ENCODE assay signal across 9 cellular contexts in genomic region chr2:208062113-208062512, GRCh38. TPM values are rescaled to one million over a fixed set of nuclear protein-coding genes. Genes with fewer than 3 reads are reported as not detected.
A peak's percentile ranks its signal among the peaks of the same experiment; 100 is the strongest.
DNase-seq lines count a peak whose midpoint lies in the region; ATAC-seq, FAIRE-seq and TF ChIP-seq lines count a peak whose summit lies in the region.
"Had no signal": no experiment of that assay in that cellular context is flagged by ENCODE, and none has a peak within 500 bp of the region (broad histone marks: within the 10 kb centered on the region; RNA-seq: fewer than 3 reads in every experiment).

No MANE protein-coding gene starts in this region.

- WGBS in H1 (ENCODE audit: extremely low coverage in 1 of 2, insufficient coverage in 1 of 2, insufficient read length in 1 of 2, insufficient replicate concordance in 2 of 2, low coverage in 1 of 2, low lambda C conversion rate in 2 of 2, missing lambda C conversion rate in 1 of 2), 2 experiments, result 48% methylated on average over 4 of the region's 4 CpGs; no CpG with 5 or more reads in 1 of the 2 experiments

- TF ChIP-seq EP300 in H1 (IDR thresholded peaks at IDR 0.05; ENCODE audit: borderline replicate concordance in 1 of 2, low read depth in 2 of 2, low read length in 2 of 2), result no peak

- POLR2A ChIA-PET in H1 (lab: Charles Lee; ENCODE audit: partially characterized antibody), result no interaction called here

- no peak overlapping the region for H2BK5ac ChIP-seq in H1 (ENCODE audit: low read depth, low read length)

- TF ChIP-seq RAD21 in H1 (IDR thresholded peaks at IDR 0.05 in 1 of 2, conservative IDR thresholded peaks at IDR 0.05 in 1 of 2; ENCODE audit: low read depth in 2 of 2, low read length in 2 of 2), result peak; percentile 76 to 78

- H3K4me1 ChIP-seq in H1 (replicated peaks in 1 of 4; ENCODE audit: control insufficient read depth in 3 of 4, insufficient read depth in 4 of 4, low read length in 3 of 4), result no peaks in the 10 kb centered on the region

- no peaks in the 10 kb centered on the region for H3K27me3 ChIP-seq in H1 (replicated peaks in 1 of 4; ENCODE audit: control insufficient read depth in 3 of 4, extremely low read depth in 1 of 4, insufficient read depth in 3 of 4, low read length in 3 of 4)

- no peak overlapping the region for H3K4me3 ChIP-seq in H1 (ENCODE audit: extremely low read depth in 1 of 4, insufficient read depth in 2 of 4, low read depth in 3 of 4, low read length in 4 of 4)

- ATAC-seq in Right ventricle myocardium inferior, result no peak
- no peak for ATAC-seq in GM19324 (IDR thresholded peaks at IDR 0.05; ENCODE audit: low FRiP score, unreplicated experiment)

- no peak overlapping the region for H2BK12ac ChIP-seq in H1 (ENCODE audit: low read depth, low read length)

- H2BK15ac ChIP-seq in H1 (ENCODE audit: low read length), result no peak overlapping the region

- no peak overlapping the region for H2AK5ac ChIP-seq in H1 (ENCODE audit: low read depth, low read length)

- intact Hi-C loops in activated CD4-positive, alpha-beta T cell treated with anti-CD3 and anti-CD28 coated beads, Interleukin-2, amount 10 ng/mL, durations not matched to agents 24 days and 14 days (cut with micrococcal nuclease), result no loop called here
- intact Hi-C loops in Right ventricle myocardium inferior (cut with DNase I), result no loop called here

- peak; percentile 64 for DNase-seq in activated CD4-positive, alpha-beta T cell treated with anti-CD3 and anti-CD28 coated beads, Interleukin-2, amount 10 ng/mL, durations not matched to agents 24 days and 14 days
- no peak for DNase-seq in activated CD4-positive, alpha-beta T cell treated with anti-CD3 and anti-CD28 coated beads for 1 hour
- peak; percentile 23 for DNase-seq in NCI-H748 treated with DMSO at 0.1 percent for 48 hours (lab: John Stamatoyannopoulos, UW)
- no peak for DNase-seq in H1 (ENCODE audit: low read depth in 1 of 2, low spot score in 2 of 2)
- peak; percentile 59 for DNase-seq in superior temporal gyrus (ENCODE audit: extremely low spot score)
- no peak for DNase-seq in Right ventricle myocardium inferior (ENCODE audit: missing footprints)
- no peak for DNase-seq in H4 (ENCODE audit: low spot score)

- H3K18ac ChIP-seq in H1 (ENCODE audit: extremely low read depth, low read length), result no peak overlapping the region

- TF ChIP-seq POLR2A in H1 (IDR thresholded peaks at IDR 0.05; ENCODE audit: control extremely low read depth in 1 of 2, low read depth in 2 of 2, low read length in 2 of 2), result no peak

- H3K9me3 Mint-ChIP-seq in activated CD4-positive, alpha-beta T cell treated with anti-CD3 and anti-CD28 coated beads, Interleukin-2, amount 10 ng/mL, durations not matched to agents 24 days and 14 days, result no peaks in the 10 kb centered on the region
- H3K9me3 Mint-ChIP-seq: nephron had no signal

- no peak overlapping the region for H3K27ac Mint-ChIP-seq in activated CD4-positive, alpha-beta T cell treated with anti-CD3 and anti-CD28 coated beads, Interleukin-2, amount 10 ng/mL, durations not matched to agents 24 days and 14 days
- H3K27ac Mint-ChIP-seq: nephron had no signal

- no peak overlapping the region for H2AFZ ChIP-seq in H1 (ENCODE audit: low read length)

- no peak overlapping the region for H3K4ac ChIP-seq in H1 (replicated peaks; ENCODE audit: insufficient read length, low read depth, low read length)

- H3K9ac ChIP-seq in H1 (replicated peaks in 1 of 4; ENCODE audit: extremely low read depth in 1 of 4, low read depth in 3 of 4, low read length in 3 of 4), result no peak overlapping the region

- no peak overlapping the region for H2BK20ac ChIP-seq in H1 (ENCODE audit: low read length)

- H4K91ac ChIP-seq in H1 (replicated peaks; ENCODE audit: insufficient read length, low read length), result no peak overlapping the region

- no peak overlapping the region for H3K27ac ChIP-seq in H1 (ENCODE audit: low read depth, low read length)

- H2BK120ac ChIP-seq in H1 (replicated peaks; ENCODE audit: low read depth, low read length), result no peak overlapping the region

- H3K4me2 ChIP-seq in H1 (ENCODE audit: insufficient read depth in 1 of 2, low read depth in 2 of 2, low read length in 2 of 2), result no peak overlapping the region

- H3K14ac ChIP-seq in H1 (ENCODE audit: insufficient read length), result no peak overlapping the region

- H4K8ac ChIP-seq in H1 (ENCODE audit: extremely low read depth, insufficient read depth, low read length), result no peak overlapping the region

- no peaks in the 10 kb centered on the region for H3K4me1 Mint-ChIP-seq in activated CD4-positive, alpha-beta T cell treated with anti-CD3 and anti-CD28 coated beads, Interleukin-2, amount 10 ng/mL, durations not matched to agents 24 days and 14 days
- H3K4me1 Mint-ChIP-seq: nephron had no signal

- H3K36me3 ChIP-seq in H1 (ENCODE audit: control insufficient read depth in 2 of 4, insufficient read depth in 4 of 4, low read length in 3 of 4), result no peaks in the 10 kb centered on the region

- no peaks in the 10 kb centered on the region for H3K79me2 ChIP-seq in H1 (ENCODE audit: control insufficient read depth in 1 of 2, insufficient read depth in 2 of 2, low read length in 2 of 2)

- H3K36me3 Mint-ChIP-seq in activated CD4-positive, alpha-beta T cell treated with anti-CD3 and anti-CD28 coated beads, Interleukin-2, amount 10 ng/mL, durations not matched to agents 24 days and 14 days (ENCODE audit: low read depth), result no peaks in the 10 kb centered on the region

- TF ChIP-seq CTCF in H1 (IDR thresholded peaks at IDR 0.05; ENCODE audit: control extremely low read depth in 1 of 3, insufficient read depth in 1 of 3, low read depth in 1 of 3, low read length in 3 of 3), result peak in 2 of 3 experiments; percentile 48 to 60; a peak in 2 of 4 replicates

- H3K79me1 ChIP-seq in H1 (ENCODE audit: low read depth, low read length), result no peaks in the 10 kb centered on the region

- no peak overlapping the region for H3K23ac ChIP-seq in H1 (ENCODE audit: insufficient read length)

- no peak overlapping the region for H3K56ac ChIP-seq in H1 (replicated peaks; ENCODE audit: insufficient read length, low read depth, low read length)

- no peak overlapping the region for H4K5ac ChIP-seq in H1 (ENCODE audit: insufficient read length, low read depth, low read length)

- no peak overlapping the region for H3K4me3 Mint-ChIP-seq in activated CD4-positive, alpha-beta T cell treated with anti-CD3 and anti-CD28 coated beads, Interleukin-2, amount 10 ng/mL, durations not matched to agents 24 days and 14 days
- H3K4me3 Mint-ChIP-seq: nephron had no signal

- H4K20me1 ChIP-seq in H1 (replicated peaks in 1 of 2; ENCODE audit: control insufficient read depth in 1 of 2, insufficient read depth in 2 of 2, low read length in 2 of 2), result no peaks in the 10 kb centered on the region

- CTCF ChIA-PET in H1 (lab: Charles Lee; ENCODE audit: partially characterized antibody), result interaction anchor here (3.0 kb wide), 1 partner anchor 315 kb away, joined by 22 read pairs; no protein-coding TSS in a partner anchor

- no peak for FAIRE-seq in H1 (lab: Jason Lieb, UNC)

- peaks cover 4% of the 10 kb centered on the region for H3K27me3 Mint-ChIP-seq in activated CD4-positive, alpha-beta T cell treated with anti-CD3 and anti-CD28 coated beads, Interleukin-2, amount 10 ng/mL, durations not matched to agents 24 days and 14 days

- no peaks in the 10 kb centered on the region for H3K23me2 ChIP-seq in H1 (ENCODE audit: low read depth, low read length)

- H3K9me3 ChIP-seq in H1 (ENCODE audit: insufficient read depth in 2 of 2, low read depth in 1 of 2, low read length in 1 of 2), result no peaks in the 10 kb centered on the region

TF ChIP-seq in H1, 55 proteins besides CTCF, POLR2A, EP300 and RAD21:
- no peak for TF ChIP-seq PHF8 (conservative IDR thresholded peaks at IDR 0.05; ENCODE audit: low read depth, low read length)
- peak; percentile 73; the same call in 1 of the 2 replicates for TF ChIP-seq JUND (IDR thresholded peaks at IDR 0.05; ENCODE audit: low read length)

RNA-seq across cellular contexts. Expression of gene PLEKHM3, which starts 36.8 kb away (rescaled TPM):
- total RNA-seq in activated CD4-positive, alpha-beta T cell treated with anti-CD3 and anti-CD28 coated beads, Interleukin-2, amount 10 ng/mL, durations not matched to agents 24 days and 14 days, result 5.8 and 6.6 TPM in 2 replicates
- total RNA-seq in H1 (2021; fragmentation: NEBNext Ultra II Directional; extraction: Animal tissue kit (Norgen Biotek cat#: 25700)), result 4.6 and 5.8 TPM in 2 replicates
- polyA plus RNA-seq in H1 (2011; rRNA removed), result 2.3 and 2.6 TPM in 2 replicates
- 2.9 TPM for polyA plus RNA-seq in H1 (2011; cell fraction: cytosol; rRNA removed)
- polyA plus RNA-seq in H1 (2011; cell fraction: nucleus; rRNA removed), result 3.2 TPM
- polyA plus RNA-seq in H1 (2012, experiment 1 of 2), result 1.6 to 3.9 TPM (median 2.3 TPM) in 4 replicates
- polyA plus RNA-seq in H1 (2012, experiment 2 of 2), result 0.28 TPM
- 1.6 TPM for polyA plus RNA-seq in H1 (2013, experiment 1 of 2)
- 1.5 TPM for polyA plus RNA-seq in H1 (2013, experiment 2 of 2)
- 14.0 and 15.2 TPM in 2 replicates for polyA minus RNA-seq in H1 (2011; rRNA and poly(A)+ RNA removed)
- polyA minus RNA-seq in H1 (2011; cell fraction: cytosol; rRNA and poly(A)+ RNA removed), result 4.8 TPM
- polyA minus RNA-seq in H1 (2011; cell fraction: nucleus; rRNA and poly(A)+ RNA removed), result 16.6 TPM
- total RNA-seq in Right ventricle myocardium inferior, result 13.6 TPM
- 2.2 and 2.8 TPM in 2 replicates for total RNA-seq in H4 (2014; rRNA removed; shearing (Covaris generic))

Comparison
In these comparisons a context has a peak if more than half of its experiments do, and no peak if none do; other contexts are left out.
1. DNase-seq: peak in activated CD4-positive, alpha-beta T cell treated with anti-CD3 and anti-CD28 coated beads, Interleukin-2, amount 10 ng/mL, durations not matched to agents 24 days and 14 days (single experiment), NCI-H748 treated with DMSO at 0.1 percent for 48 hours (single experiment) and superior temporal gyrus (single experiment); none in activated CD4-positive, alpha-beta T cell treated with anti-CD3 and anti-CD28 coated beads for 1 hour (single experiment), H1 (0 of 2), Right ventricle myocardium inferior (single experiment) and H4 (single experiment).